Comparison of ENCODE assay signal across 8 cellular contexts in genomic region chr13:20127563-20128458, GRCh38. TPM values are rescaled to one million over a fixed set of nuclear protein-coding genes. Genes with fewer than 3 reads are reported as not detected.
DNase-seq lines count a peak whose midpoint lies in the region; ATAC-seq and TF ChIP-seq lines count a peak whose summit lies in the region.

No MANE protein-coding gene starts in this region.

- peak overlapping the region; percentile 29 for H3K27ac Mint-ChIP-seq in osteocyte (ENCODE audit: unreplicated experiment)

- peak overlapping the region; percentile 87 for H3K9ac ChIP-seq in adipocyte (ENCODE audit: low read length)

- POLR2A ChIA-PET in Panc1 (lab: Charles Lee), result interaction anchor here (0.6 kb wide), 2 partner anchors 34 to 185 kb away, joined by 5 read pairs; no protein-coding TSS in a partner anchor

- H3K27me3 ChIP-seq in Panc1 (ENCODE audit: control insufficient read depth, insufficient read depth, low read length), result no peaks in the 10 kb centered on the region
- peaks cover under 1% of the 10 kb centered on the region for H3K27me3 ChIP-seq in adipocyte (replicated peaks; ENCODE audit: control insufficient read depth, insufficient read depth, low read length)

- TF ChIP-seq CTCF in Panc1 (IDR thresholded peaks at IDR 0.05) (peak; percentile 68), osteocyte (IDR thresholded peaks at IDR 0.05) (peak; percentile 62)

- peak overlapping the region; percentile 68 for H3K4me3 Mint-ChIP-seq in osteocyte (ENCODE audit: unreplicated experiment)

- intact Hi-C loops in Panc1 (cut with micrococcal nuclease; ENCODE audit: unreplicated experiment), result loop anchor here (5.0 kb wide), 1 partner anchor 34 kb away; the partner anchor contains the start of gene GJA3
- intact Hi-C loops in left cardiac atrium (cut with DNase I), result loop anchor here in 1 of 2 donors (2.0 kb wide), 1 partner anchor 33 kb away; the partner anchor contains the start of gene GJA3

- DNase-seq in Panc1 (ENCODE audit: low read depth, low spot score) (no peak), adipocyte (ENCODE audit: low read depth) (peak; percentile 35), left cardiac atrium (peak; percentile 75), osteocyte (ENCODE audit: extremely low spot score, unreplicated experiment) (no peak), NCI-H2029 (lab: John Stamatoyannopoulos, UW) (no peak), NCI-H345 treated with DMSO at 0.1 percent for 48 hours (lab: John Stamatoyannopoulos, UW; ENCODE audit: unreplicated experiment) (no peak)

- in situ Hi-C loops in Panc1 (cut with HindIII; ENCODE audit: low pct_unique_long_range_greater_than_20kb, low sequenced_read_pairs), result no loop called here

- H3K27me3 Mint-ChIP-seq in osteocyte (ENCODE audit: unreplicated experiment), result peaks cover 21% of the 10 kb centered on the region

- peaks cover 16% of the 10 kb centered on the region for H3K4me1 ChIP-seq in Panc1 (ENCODE audit: control insufficient read depth, insufficient read depth, low read length)
- H3K4me1 ChIP-seq in adipocyte (ENCODE audit: control insufficient read depth, insufficient read depth, low read length), result peaks cover 27% of the 10 kb centered on the region

- no peaks in the 10 kb centered on the region for H3K9me3 ChIP-seq in Panc1 (ENCODE audit: control insufficient read depth, insufficient read depth, low read depth, low read length)
- no peaks in the 10 kb centered on the region for H3K9me3 ChIP-seq in adipocyte (ENCODE audit: control insufficient read depth, low read length)

- H3K4me3 ChIP-seq in Panc1 (ENCODE audit: low read depth in 2 of 2, low read length in 2 of 2) (peak overlapping the region; percentile 48 to 64), adipocyte (ENCODE audit: low read length) (peak overlapping the region; percentile 80)

- BruUV-seq in Panc1 (replicated peaks; lab: Mats Ljungman, UMichigan), result no TSS peak

- no peaks in the 10 kb centered on the region for H3K9me3 Mint-ChIP-seq in osteocyte (ENCODE audit: unreplicated experiment)

- CTCF ChIA-PET in Panc1 (lab: Charles Lee), result interaction anchor here (0.6 kb wide), 1 partner anchor 701 kb away, joined by 3 read pairs; no protein-coding TSS in a partner anchor

- peaks cover 20% of the 10 kb centered on the region for H3K4me1 Mint-ChIP-seq in osteocyte (ENCODE audit: unreplicated experiment)

- H3K36me3 Mint-ChIP-seq in osteocyte (ENCODE audit: unreplicated experiment), result no peaks in the 10 kb centered on the region

- ATAC-seq in GM18511 (IDR thresholded peaks at IDR 0.05; ENCODE audit: unreplicated experiment) (peak; percentile 70), HG02981 (IDR thresholded peaks at IDR 0.05; ENCODE audit: unreplicated experiment) (peak; percentile 68), Panc1 (peak; percentile 93), left cardiac atrium (peak; percentile 87 to 89)

- no peaks in the 10 kb centered on the region for H3K36me3 ChIP-seq in Panc1 (ENCODE audit: control insufficient read depth, insufficient read depth, low read length)
- H3K36me3 ChIP-seq in adipocyte (ENCODE audit: control insufficient read depth, insufficient read depth, low read length, severe bottlenecking), result no peaks in the 10 kb centered on the region

- peak overlapping the region; percentile 75 for H3K27ac ChIP-seq in Panc1 (ENCODE audit: low read length)

RNA-seq across cellular contexts. Expression of gene GJA3, which starts 33.0 kb away (rescaled TPM):
- total RNA-seq in Panc1 (2021; ENCODE audit: unreplicated experiment), result 11.6 TPM
- 13.0 TPM for polyA plus RNA-seq in Panc1 (2012; ENCODE audit: insufficient read length)
- 1 to 10 TPM; 6.2 to 8.0 TPM for total RNA-seq in left cardiac atrium
- total RNA-seq in osteocyte, result not detected in 2 replicates

Comparison
In these comparisons a context has a peak if more than half of its experiments do, and no peak if none do; other contexts are left out.
1. DNase-seq: peak in adipocyte (single experiment) and left cardiac atrium (single experiment); none in Panc1 (single experiment), osteocyte (single experiment), NCI-H2029 (single experiment) and NCI-H345 treated with DMSO at 0.1 percent for 48 hours (single experiment).
2. Peak in every context shown above with its lines, with median percentiles within 50 percentile points of each other: ATAC-seq.